8 cellular contexts compared by ENCODE assay signal in genomic region chr10:24518981-24519597, GRCh38.
DNase-seq lines count a peak whose midpoint lies in the region; ATAC-seq, FAIRE-seq and TF ChIP-seq lines count a peak whose summit lies in the region.

No MANE protein-coding gene starts in this region.

- CTCF ChIA-PET in IMR-90 (lab: Yijun Ruan, JAX): interaction anchor here (0.6 to 2.6 kb wide), 9 partner anchors 9 to 1225 kb away, joined by 3 to 20 read pairs (median 3); no protein-coding TSS in a partner anchor

- H3K4ac ChIP-seq in IMR-90 (ENCODE audit: low read depth, low read length): no peak overlapping the region

- no peaks in the 10 kb centered on the region for H3K27me3 ChIP-seq in IMR-90 (ENCODE audit: control insufficient read depth, insufficient read depth, low read length)
- H3K27me3 ChIP-seq in bronchial epithelial cell (ENCODE audit: control insufficient read depth, insufficient read depth, low read length): no peaks in the 10 kb centered on the region

- no peak overlapping the region for H2BK15ac ChIP-seq in IMR-90 (ENCODE audit: low read depth, low read length)

- peak; percentile 10 for DNase-seq in NCI-H1092 treated with DMSO at 0.1 percent for 48 hours (lab: John Stamatoyannopoulos, UW)
- no peak for DNase-seq in NCI-H1092 (lab: John Stamatoyannopoulos, UW)
- DNase-seq in IMR-90: peak; percentile 60
- peak; percentile 1 for DNase-seq in SKM-1 (lab: John Stamatoyannopoulos, UW; ENCODE audit: unreplicated experiment)
- DNase-seq in bronchial epithelial cell (ENCODE audit: low read depth): peak; percentile 54
- DNase-seq in stimulated activated CD4-positive, alpha-beta T cell treated with anti-CD3 and anti-CD28 coated beads, Interleukin-2, amount 100 ng/mL, for 48 hours: peak; percentile 56 to 60

- in situ Hi-C loops in IMR-90 (cut with MboI; ENCODE audit: low sequenced_read_pairs): loop anchor here (5.0 to 25.0 kb wide), 5 partner anchors 324 to 1357 kb away; no protein-coding TSS in a partner anchor

- H2AK9ac ChIP-seq in IMR-90 (replicated peaks; ENCODE audit: low read depth, low read length, poor library complexity): peak overlapping the region; percentile 8

- H4K8ac ChIP-seq in IMR-90 (ENCODE audit: low read depth in 2 of 2, low read length in 2 of 2): no peak overlapping the region

- intact Hi-C loops in IMR-90 (cut with micrococcal nuclease): loop anchor here (1.0 to 5.0 kb wide), 4 partner anchors 158 to 1361 kb away; no protein-coding TSS in a partner anchor

- no peak overlapping the region for H3K27ac ChIP-seq in IMR-90 (ENCODE audit: insufficient read depth, low read length)

- H3K14ac ChIP-seq in IMR-90 (replicated peaks; ENCODE audit: low read depth, low read length): no peak overlapping the region

- no peak overlapping the region for H3K18ac ChIP-seq in IMR-90 (ENCODE audit: low read depth, low read length)

- no peak overlapping the region for H2BK20ac ChIP-seq in IMR-90 (ENCODE audit: low read depth, low read length)

- peak overlapping the region; percentile 49 for H3K4me2 ChIP-seq in IMR-90 (ENCODE audit: low read depth, low read length)

- no peak overlapping the region for H2BK5ac ChIP-seq in IMR-90 (ENCODE audit: low read depth, low read length, poor library complexity, severe bottlenecking)

- no peaks in the 10 kb centered on the region for H3K9me3 ChIP-seq in IMR-90 (ENCODE audit: control insufficient read depth, insufficient read depth, low read length)

- no peak overlapping the region for H4K5ac ChIP-seq in IMR-90 (ENCODE audit: low read depth, low read length)

- TF ChIP-seq CTCF in IMR-90 (conservative IDR thresholded peaks at IDR 0.05; ENCODE audit: low read depth, low read length) (peak; percentile 84), bronchial epithelial cell (IDR thresholded peaks at IDR 0.05; ENCODE audit: insufficient read depth, low read length, severe bottlenecking) (peak; percentile 77)

- no peak for TF ChIP-seq POLR2A in IMR-90 (IDR thresholded peaks at IDR 0.05; ENCODE audit: low read depth, low read length)

- no peak overlapping the region for H3K4me3 ChIP-seq in IMR-90 (ENCODE audit: insufficient read depth, low read depth, low read length)
- no peak overlapping the region for H3K4me3 ChIP-seq in bronchial epithelial cell (ENCODE audit: low read depth, low read length)

- FAIRE-seq in bronchial epithelial cell (lab: Jason Lieb, UNC) (peak; percentile 36), islet of Langerhans (lab: Jason Lieb, UNC) (peak; percentile 77)

- no peaks in the 10 kb centered on the region for H3K79me1 ChIP-seq in IMR-90 (ENCODE audit: low read depth in 1 of 2, low read length in 2 of 2)

- H2BK120ac ChIP-seq in IMR-90 (ENCODE audit: low read depth, low read length): no peak overlapping the region

- no TSS peak for BruUV-seq in IMR-90 (replicated peaks; lab: Mats Ljungman, UMichigan)

- H2AFZ ChIP-seq in IMR-90 (replicated peaks; ENCODE audit: low read length, poor library complexity): peak overlapping the region; percentile 85

- no peak overlapping the region for H3K23ac ChIP-seq in IMR-90 (ENCODE audit: low read depth, low read length)

- no peaks in the 10 kb centered on the region for H4K20me1 ChIP-seq in IMR-90 (ENCODE audit: insufficient read depth, low read length)

- no peaks in the 10 kb centered on the region for H3K9me1 ChIP-seq in IMR-90 (ENCODE audit: insufficient read depth, low read length)

- no peak overlapping the region for H3K9ac ChIP-seq in IMR-90 (ENCODE audit: low read depth, low read length)

- 0% methylated on average over 3 of the region's 15 CpGs; no CpG with 5 or more reads in 1 of the 2 experiments for WGBS in IMR-90 (ENCODE audit: extremely low coverage in 2 of 2, insufficient read length in 1 of 2), 2 experiments

- peaks cover 7% of the 10 kb centered on the region; the same call in 1 of the 2 replicates for H3K36me3 ChIP-seq in IMR-90 (ENCODE audit: control insufficient read depth, insufficient read depth, low read length)
- H3K36me3 ChIP-seq in bronchial epithelial cell (ENCODE audit: control insufficient read depth, insufficient read depth, low read length): peaks cover 27% of the 10 kb centered on the region

- POLR2A ChIA-PET in IMR-90 (lab: Charles Lee; ENCODE audit: unreplicated experiment): interaction anchor here (0.5 kb wide), 1 partner anchor 28 kb away, joined by 6 read pairs; no protein-coding TSS in a partner anchor

- dilution Hi-C loops in IMR-90 (cut with HindIII; ENCODE audit: low sequenced_read_pairs, unreplicated experiment): no loop called here

- H2AK5ac ChIP-seq in IMR-90 (ENCODE audit: low read depth, low read length): no peak overlapping the region

- no peak overlapping the region for H4K91ac ChIP-seq in IMR-90 (ENCODE audit: insufficient read depth, low read depth, low read length)

- H3K56ac ChIP-seq in IMR-90 (ENCODE audit: extremely low read depth, insufficient read depth, low read length): no peak overlapping the region

- ATAC-seq in IMR-90 (ENCODE audit: low read depth): peak; percentile 90
- no peak for ATAC-seq in GM21515 (IDR thresholded peaks at IDR 0.05; ENCODE audit: unreplicated experiment)

- TF ChIP-seq RAD21 in IMR-90 (IDR thresholded peaks at IDR 0.05; ENCODE audit: low read length): peak; percentile 89

- no peaks in the 10 kb centered on the region; the same call in 1 of the 2 replicates for H3K4me1 ChIP-seq in IMR-90 (ENCODE audit: control insufficient read depth, insufficient read depth, low read length)

TF ChIP-seq in IMR-90, 13 proteins besides CTCF, POLR2A, EP300 and RAD21:
- TF ChIP-seq SMC3 (IDR thresholded peaks at IDR 0.05; ENCODE audit: low read depth, low read length): peak; percentile 68
- TF ChIP-seq, protein P1, sequence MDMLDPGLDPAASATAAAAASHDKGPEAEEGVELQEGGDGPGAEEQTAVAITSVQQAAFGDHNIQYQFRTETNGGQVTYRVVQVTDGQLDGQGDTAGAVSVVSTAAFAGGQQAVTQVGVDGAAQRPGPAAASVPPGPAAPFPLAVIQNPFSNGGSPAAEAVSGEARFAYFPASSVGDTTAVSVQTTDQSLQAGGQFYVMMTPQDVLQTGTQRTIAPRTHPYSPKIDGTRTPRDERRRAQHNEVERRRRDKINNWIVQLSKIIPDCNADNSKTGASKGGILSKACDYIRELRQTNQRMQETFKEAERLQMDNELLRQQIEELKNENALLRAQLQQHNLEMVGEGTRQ (IDR thresholded peaks at IDR 0.05; ENCODE audit: low read depth, low read length): no peak
- no peak for TF ChIP-seq CHD1 (IDR thresholded peaks at IDR 0.05; ENCODE audit: low read depth, low read length)
- no peak for TF ChIP-seq NFE2L2 (IDR thresholded peaks at IDR 0.05; ENCODE audit: low read depth, low read length)
